ENCODE assay signal across 1 cellular context in genomic region chr5:160475864-160476438, GRCh38.
TF ChIP-seq lines count a peak whose summit lies in the region.

No MANE protein-coding gene starts in this region.

TF ChIP-seq in HepG2, 621 proteins besides CTCF, POLR2A, EP300 and RAD21 (continued from another document):
- TF ChIP-seq GMEB1 (CRISPR knock-in tag; IDR thresholded peaks at IDR 0.05; ENCODE audit: borderline replicate concordance): peak; percentile 31; the same call in 1 of the 2 replicates
- TF ChIP-seq IKZF4 (CRISPR knock-in tag; IDR thresholded peaks at IDR 0.05; ENCODE audit: borderline replicate concordance, low read depth, not compliant biosample characterization): peak; percentile 35
- peak; percentile 55; the same call in 1 of the 2 replicates for TF ChIP-seq ZFP91 (CRISPR knock-in tag; IDR thresholded peaks at IDR 0.05; ENCODE audit: borderline replicate concordance)
- peak; percentile 88 for TF ChIP-seq CEBPG (CRISPR knock-in tag; IDR thresholded peaks at IDR 0.05)
- TF ChIP-seq JUND (CRISPR knock-in tag; IDR thresholded peaks at IDR 0.05): peak; percentile 77
- TF ChIP-seq TARDBP (CRISPR knock-in tag; IDR thresholded peaks at IDR 0.05): peak; percentile 86
- peak; percentile 79; the same call in 1 of the 2 replicates for TF ChIP-seq MED13 (CRISPR knock-in tag; IDR thresholded peaks at IDR 0.05)
- peak; percentile 90 for TF ChIP-seq ZNF614 (CRISPR knock-in tag; IDR thresholded peaks at IDR 0.05; ENCODE audit: borderline replicate concordance)
- no peak for TF ChIP-seq ZNF784 (CRISPR knock-in tag; IDR thresholded peaks at IDR 0.05; ENCODE audit: borderline replicate concordance)
- 0 out of 2 replicates have a peak, but pooled peaks have one; percentile 56 for TF ChIP-seq ESRRA (CRISPR knock-in tag; IDR thresholded peaks at IDR 0.05; ENCODE audit: low read depth)
- no peak; the same call in none of the 2 replicates for TF ChIP-seq THRA (CRISPR knock-in tag; IDR thresholded peaks at IDR 0.05; ENCODE audit: borderline replicate concordance)
- TF ChIP-seq CC2D1A (CRISPR knock-in tag; IDR thresholded peaks at IDR 0.05): 0 out of 2 replicates have a peak, but pooled peaks have one; percentile 40
- TF ChIP-seq FOXA3 (CRISPR knock-in tag; IDR thresholded peaks at IDR 0.05): peak; percentile 95
- peak; percentile 83 for TF ChIP-seq SALL2 (CRISPR knock-in tag; IDR thresholded peaks at IDR 0.05)
- TF ChIP-seq RARA (CRISPR knock-in tag; IDR thresholded peaks at IDR 0.05): peak; percentile 80
